ENCODE assay signal across 8 cellular contexts in genomic region chr17:42843358-42843934, GRCh38. TPM values are rescaled to one million over a fixed set of nuclear protein-coding genes. Genes with fewer than 3 reads are reported as not detected.
A peak's percentile ranks its signal among the peaks of the same experiment; 100 is the strongest.
DNase-seq lines count a peak whose midpoint lies in the region; ATAC-seq, FAIRE-seq and TF ChIP-seq lines count a peak whose summit lies in the region.

No MANE protein-coding gene starts in this region.

- peak; percentile 87 to 91 for TF ChIP-seq RAD21 in K562 (CRISPR knock-in tag; conservative IDR thresholded peaks at IDR 0.05 in 1 of 2, IDR thresholded peaks at IDR 0.05 in 1 of 2)

- WGBS in K562 (ENCODE audit: insufficient coverage, low coverage, missing lambda C conversion rate), result 39% methylated on average over 6 of the region's 6 CpGs
- 41 to 55% methylated on average over 6 of the region's 6 CpGs for whole genome bisulfite sequencing in testis, 2 donors

- in situ Hi-C loops in K562 (cut with MboI), result loop anchor here (5.0 kb wide), 1 partner anchor 94 kb away; no protein-coding TSS in a partner anchor

- H3K27ac ChIP-seq in K562 (ENCODE audit: extremely low read depth, low read depth, low read length), result no peak overlapping the region
- no peak overlapping the region for H3K27ac ChIP-seq in testis

- TF ChIP-seq CTCF in GM12874 (IDR thresholded peaks at IDR 0.05; ENCODE audit: insufficient read depth, low read depth, low read length) (peak; percentile 68), K562 (IDR thresholded peaks at IDR 0.05 in 2 of 3, conservative IDR thresholded peaks at IDR 0.05 in 1 of 3; ENCODE audit: insufficient read depth in 2 of 3, low read depth in 1 of 3, low read length in 3 of 3) (peak; percentile 79 to 96 (median 96)), testis (IDR thresholded peaks at IDR 0.05) (peak; percentile 83 to 89 (median 84))

- peak; percentile 75 for FAIRE-seq in K562 (lab: Jason Lieb, UNC)

- TF ChIP-seq POLR2A in K562 (conservative IDR thresholded peaks at IDR 0.05) (no peak), testis (IDR thresholded peaks at IDR 0.05) (no peak)

- 0 out of 2 replicates have a peak, but pooled peaks cover 2% of the 10 kb centered on the region for H4K20me1 ChIP-seq in K562 (replicated peaks; ENCODE audit: control insufficient read depth, insufficient read depth, low read length)

- intact Hi-C loops in K562 (cut with micrococcal nuclease) (loop anchor here (1.0 to 2.0 kb wide), 3 partner anchors 86 to 155 kb away; partner anchors contain the start of gene RPL27), testis (cut with DNase I; ENCODE audit: low total_unique reads) (loop anchor here (5.0 kb wide), 1 partner anchor 84 kb away; no protein-coding TSS in a partner anchor)

- H3K9me1 ChIP-seq in K562 (ENCODE audit: control insufficient read depth, insufficient read depth, low read length), result no peaks in the 10 kb centered on the region

- no peaks in the 10 kb centered on the region; the same call in 2 of the 3 replicates for H3K79me2 ChIP-seq in K562 (ENCODE audit: control insufficient read depth, insufficient read depth, low read length)

- TF ChIP-seq EP300 in K562 (IDR thresholded peaks at IDR 0.05; ENCODE audit: low read length), result no peak

- peaks cover 0 to 6% of the 10 kb centered on the region in 2 experiments; a peak in 2 of 5 replicates for H3K4me1 ChIP-seq in K562 (replicated peaks in 1 of 2; ENCODE audit: control insufficient read depth in 2 of 2, insufficient read depth in 2 of 2, low read length in 2 of 2)
- H3K4me1 ChIP-seq in testis, result no peaks in the 10 kb centered on the region

- H2AFZ ChIP-seq in K562 (ENCODE audit: low read depth, low read length), result no peak overlapping the region

- no TSS peak for BruUV-seq in K562 (replicated peaks; lab: Mats Ljungman, UMichigan)

- H3K27me3 ChIP-seq in K562 (ENCODE audit: control insufficient read depth in 2 of 2, insufficient read depth in 2 of 2, low read length in 2 of 2) (no peaks in the 10 kb centered on the region), testis (no peaks in the 10 kb centered on the region)

- peaks cover 68% of the 10 kb centered on the region for H3K36me3 ChIP-seq in K562 (ENCODE audit: control insufficient read depth, insufficient read depth, low read length)
- H3K36me3 ChIP-seq in testis (ENCODE audit: low read depth, missing control alignments), result no peaks in the 10 kb centered on the region

- CTCF ChIA-PET in K562 (lab: Yijun Ruan, JAX; ENCODE audit: low intra/inter-chr PET ratio), result interaction anchor here (1.1 to 4.7 kb wide), 6 partner anchors 86 to 521 kb away, joined by 3 to 37 read pairs (median 10); partner anchors contain the start of genes PTGES3L, RPL27 and RUNDC1

- no peak overlapping the region for H3K9ac ChIP-seq in K562 (ENCODE audit: insufficient read depth in 1 of 2, low read depth in 2 of 2, low read length in 2 of 2)

- POLR2A ChIA-PET in K562 (lab: Yijun Ruan, JAX), result interaction anchor here (0.5 to 1.9 kb wide), 6 partner anchors 9 to 255 kb away, joined by 3 to 10 read pairs (median 3); partner anchors contain the start of genes PLEKHH3 and PSME3

- no peak overlapping the region for H3K4me2 ChIP-seq in K562 (ENCODE audit: insufficient read depth, low read length)

- ATAC-seq in K562 (peak; percentile 83), GM19035 (IDR thresholded peaks at IDR 0.05; ENCODE audit: unreplicated experiment) (no peak), GM19328 (IDR thresholded peaks at IDR 0.05; ENCODE audit: unreplicated experiment) (no peak)

- DNase-seq in AG08396 (ENCODE audit: low spot score), result peak; percentile 82
- DNase-seq in NCI-H226, result peak; percentile 40
- DNase-seq in K562 (ENCODE audit: extremely low read depth in 1 of 4, low spot score in 3 of 4), result peak; percentile 61 to 70 (median 64)
- DNase-seq in iris pigment epithelial cell (ENCODE audit: low read depth), result peak; percentile 74
- DNase-seq in testis, result peak; percentile 40

- H3K9me3 ChIP-seq in K562 (replicated peaks; ENCODE audit: control insufficient read depth, insufficient read depth, low read depth, low read length) (no peaks in the 10 kb centered on the region), testis (no peaks in the 10 kb centered on the region)

- H3K4me3 ChIP-seq in K562, result no peak overlapping the region
- H3K4me3 ChIP-seq in testis, result no peak overlapping the region

RNA-seq across cellular contexts. Expression of gene AOC2, which starts 0.9 kb away (rescaled TPM):
- 6.7 and 16.0 TPM in 2 replicates for total RNA-seq in K562 (2011; cell fraction: chromatin; rRNA removed; ENCODE audit: low replicate concordance)
- total RNA-seq in K562 (2011; cell fraction: nucleolus; rRNA removed), result 9.3 and 11.5 TPM in 2 replicates
- 6.6 and 7.0 TPM in 2 replicates for total RNA-seq in K562 (2011; cell fraction: nucleoplasm; rRNA removed)
- 0.36 and 0.69 TPM in 2 replicates for total RNA-seq in K562 (2014; rRNA removed)
- total RNA-seq in K562 (2014; rRNA removed; fragmentation: Illumina TruSeq; extraction: Trizol), result 0.29 and 0.35 TPM in 2 replicates
- total RNA-seq in K562 (2015; rRNA removed; fragmentation: Illumina TruSeq; extraction: Trizol), result 0.49 and 0.58 TPM in 2 replicates
- total RNA-seq in K562 (2021), result 0.91 and 1.1 TPM in 2 replicates
- polyA plus RNA-seq in K562 (2011; rRNA removed), result 0.49 and 0.54 TPM in 2 replicates
- polyA plus RNA-seq in K562 (2011; cell fraction: cytosol; rRNA removed), result 0.52 and 0.79 TPM in 2 replicates
- polyA plus RNA-seq in K562 (2011; cell fraction: nucleus; rRNA removed), result 3.3 and 4.4 TPM in 2 replicates
- polyA plus RNA-seq in K562 (2012), result 0.38 and 0.72 TPM in 2 replicates
- polyA plus RNA-seq in K562 (2014; fragmentation: Illumina TruSeq; extraction: Trizol), result 0.37 and 0.51 TPM in 2 replicates
- under 1 TPM; 0.08 to 0.11 TPM for polyA plus RNA-seq in K562 (2014; fragmentation: Nextera tagmentation; extraction: Ambion mirVana)
- 0.88 TPM in 2 replicates for polyA plus RNA-seq in K562 (2014; rRNA removed)
- 0.69 and 0.95 TPM in 2 replicates for polyA minus RNA-seq in K562 (2011; rRNA and poly(A)+ RNA removed)
- polyA minus RNA-seq in K562 (2011; cell fraction: cytosol; rRNA and poly(A)+ RNA removed), result 0.48 TPM in 1 of 2 replicates, not detected in the other
- polyA minus RNA-seq in K562 (2011; cell fraction: nucleus; rRNA and poly(A)+ RNA removed), result 3.6 and 4.2 TPM in 2 replicates
- total RNA-seq in testis, result 10 to 100 TPM; 10.3 to 14.6 TPM
- 5.7 TPM for polyA plus RNA-seq in testis (ENCODE audit: insufficient read depth, low read depth, low replicate concordance)

RNA-seq across cellular contexts. Expression of gene AOC3, which starts 7.6 kb away (rescaled TPM):
- 2.1 and 2.8 TPM in 2 replicates for total RNA-seq in K562 (2011; cell fraction: chromatin; rRNA removed; ENCODE audit: low replicate concordance)
- total RNA-seq in K562 (2011; cell fraction: nucleolus; rRNA removed), result 1.2 and 1.6 TPM in 2 replicates
- 1.5 and 1.6 TPM in 2 replicates for total RNA-seq in K562 (2011; cell fraction: nucleoplasm; rRNA removed)
- 0.09 and 0.16 TPM in 2 replicates for total RNA-seq in K562 (2014; rRNA removed)
- total RNA-seq in K562 (2014; rRNA removed; fragmentation: Illumina TruSeq; extraction: Trizol), result 0.06 TPM in 1 of 2 replicates, not detected in the other
- 0.14 and 0.23 TPM in 2 replicates for total RNA-seq in K562 (2015; rRNA removed; fragmentation: Illumina TruSeq; extraction: Trizol)
- total RNA-seq in K562 (2021), result 0.42 and 0.47 TPM in 2 replicates
- polyA plus RNA-seq in K562 (2011; rRNA removed), result 0.22 and 0.55 TPM in 2 replicates
- 0.13 and 0.31 TPM in 2 replicates for polyA plus RNA-seq in K562 (2011; cell fraction: cytosol; rRNA removed)
- polyA plus RNA-seq in K562 (2011; cell fraction: nucleus; rRNA removed), result 2.5 and 2.9 TPM in 2 replicates
- polyA plus RNA-seq in K562 (2012), result 0.17 and 0.69 TPM in 2 replicates
- polyA plus RNA-seq in K562 (2014; fragmentation: Illumina TruSeq; extraction: Trizol), result 0.25 and 0.27 TPM in 2 replicates
- polyA plus RNA-seq in K562 (2014; fragmentation: Nextera tagmentation; extraction: Ambion mirVana), result not detected
- polyA plus RNA-seq in K562 (2014; rRNA removed), result 0.23 and 0.32 TPM in 2 replicates
- 0.07 and 0.30 TPM in 2 replicates for polyA minus RNA-seq in K562 (2011; rRNA and poly(A)+ RNA removed)
- not detected in 2 replicates for polyA minus RNA-seq in K562 (2011; cell fraction: cytosol; rRNA and poly(A)+ RNA removed)
- 0.44 and 0.54 TPM in 2 replicates for polyA minus RNA-seq in K562 (2011; cell fraction: nucleus; rRNA and poly(A)+ RNA removed)
- 10 to 100 TPM; 14.3 to 14.8 TPM for total RNA-seq in testis
- 46.4 TPM for polyA plus RNA-seq in testis (ENCODE audit: insufficient read depth, low read depth, low replicate concordance)

RNA-seq across cellular contexts. Expression of gene PSME3, which starts 10.2 kb away (rescaled TPM):
- total RNA-seq in K562 (2011; cell fraction: chromatin; rRNA removed; ENCODE audit: low replicate concordance), result 68.2 and 105 TPM in 2 replicates
- 64.3 and 78.7 TPM in 2 replicates for total RNA-seq in K562 (2011; cell fraction: nucleolus; rRNA removed)
- 82.3 and 119 TPM in 2 replicates for total RNA-seq in K562 (2011; cell fraction: nucleoplasm; rRNA removed)
- total RNA-seq in K562 (2014; rRNA removed) (141 and 143 TPM in 2 replicates), K562 (2014; rRNA removed; fragmentation: Illumina TruSeq; extraction: Trizol) (137 and 145 TPM in 2 replicates), K562 (2015; rRNA removed; fragmentation: Illumina TruSeq; extraction: Trizol) (128 and 131 TPM in 2 replicates), K562 (2021) (228 and 239 TPM in 2 replicates), testis (10 to 100 TPM; 79.7 to 92.1 TPM)
- polyA plus RNA-seq in K562 (2011; rRNA removed) (86.5 and 167 TPM in 2 replicates), K562 (2014; fragmentation: Illumina TruSeq; extraction: Trizol) (272 and 275 TPM in 2 replicates), K562 (2014; fragmentation: Nextera tagmentation; extraction: Ambion mirVana) (10 to 100 TPM; 31.2 to 43.2 TPM), K562 (2014; rRNA removed) (177 and 180 TPM in 2 replicates), testis (ENCODE audit: insufficient read depth, low read depth, low replicate concordance) (135 TPM)
- 83.3 and 119 TPM in 2 replicates for polyA plus RNA-seq in K562 (2011; cell fraction: cytosol; rRNA removed)
- 44.6 and 64.5 TPM in 2 replicates for polyA plus RNA-seq in K562 (2011; cell fraction: nucleus; rRNA removed)
- 103 and 158 TPM in 2 replicates for polyA plus RNA-seq in K562 (2012)
- 71.7 and 138 TPM in 2 replicates for polyA minus RNA-seq in K562 (2011; rRNA and poly(A)+ RNA removed)
- polyA minus RNA-seq in K562 (2011; cell fraction: cytosol; rRNA and poly(A)+ RNA removed), result 27.7 and 69.4 TPM in 2 replicates
- polyA minus RNA-seq in K562 (2011; cell fraction: nucleus; rRNA and poly(A)+ RNA removed), result 27.6 and 29.9 TPM in 2 replicates

RNA-seq across cellular contexts. Expression of gene BECN1, which starts 19.4 kb away (rescaled TPM):
- 121 and 124 TPM in 2 replicates for total RNA-seq in K562 (2011; cell fraction: chromatin; rRNA removed; ENCODE audit: low replicate concordance)
- 64.5 and 68.4 TPM in 2 replicates for total RNA-seq in K562 (2011; cell fraction: nucleolus; rRNA removed)
- 66.9 and 85.1 TPM in 2 replicates for total RNA-seq in K562 (2011; cell fraction: nucleoplasm; rRNA removed)
- total RNA-seq in K562 (2014; rRNA removed) (81.1 and 81.7 TPM in 2 replicates), K562 (2014; rRNA removed; fragmentation: Illumina TruSeq; extraction: Trizol) (49.6 and 58.6 TPM in 2 replicates), K562 (2015; rRNA removed; fragmentation: Illumina TruSeq; extraction: Trizol) (48.1 and 52.7 TPM in 2 replicates), K562 (2021) (52.3 and 57.3 TPM in 2 replicates), testis (100 to 1,000 TPM; 100 to 111 TPM)
- polyA plus RNA-seq in K562 (2011; rRNA removed) (34.1 and 55.9 TPM in 2 replicates), K562 (2014; fragmentation: Illumina TruSeq; extraction: Trizol) (57.8 and 68.1 TPM in 2 replicates), K562 (2014; fragmentation: Nextera tagmentation; extraction: Ambion mirVana) (10 to 100 TPM; 26.0 to 28.6 TPM), K562 (2014; rRNA removed) (64.7 and 71.5 TPM in 2 replicates), testis (ENCODE audit: insufficient read depth, low read depth, low replicate concordance) (74.2 TPM)
- 24.3 and 49.2 TPM in 2 replicates for polyA plus RNA-seq in K562 (2011; cell fraction: cytosol; rRNA removed)
- 77.8 and 107 TPM in 2 replicates for polyA plus RNA-seq in K562 (2011; cell fraction: nucleus; rRNA removed)
- polyA plus RNA-seq in K562 (2012), result 37.5 and 43.1 TPM in 2 replicates
- 41.0 and 65.0 TPM in 2 replicates for polyA minus RNA-seq in K562 (2011; rRNA and poly(A)+ RNA removed)
- polyA minus RNA-seq in K562 (2011; cell fraction: cytosol; rRNA and poly(A)+ RNA removed), result 19.1 and 28.2 TPM in 2 replicates
- 44.0 and 47.8 TPM in 2 replicates for polyA minus RNA-seq in K562 (2011; cell fraction: nucleus; rRNA and poly(A)+ RNA removed)

RNA-seq across cellular contexts. Expression of gene CNTD1, which starts 44.8 kb away (rescaled TPM):
- total RNA-seq in K562 (2011; cell fraction: chromatin; rRNA removed; ENCODE audit: low replicate concordance), result 0.30 and 0.32 TPM in 2 replicates
- total RNA-seq in K562 (2011; cell fraction: nucleolus; rRNA removed), result not detected in 2 replicates
- not detected in 2 replicates for total RNA-seq in K562 (2011; cell fraction: nucleoplasm; rRNA removed)
- total RNA-seq in K562 (2014; rRNA removed) (0.20 and 0.54 TPM in 2 replicates), K562 (2014; rRNA removed; fragmentation: Illumina TruSeq; extraction: Trizol) (0.22 and 0.57 TPM in 2 replicates), K562 (2015; rRNA removed; fragmentation: Illumina TruSeq; extraction: Trizol) (0.23 TPM in 1 of 2 replicates, not detected in the other), K562 (2021) (0.20 TPM in 1 of 2 replicates, not detected in the other), testis (10 to 100 TPM; 21.2 to 49.1 TPM)
- polyA plus RNA-seq in K562 (2011; rRNA removed) (0.22 and 0.59 TPM in 2 replicates), K562 (2014; fragmentation: Illumina TruSeq; extraction: Trizol) (0.27 and 0.48 TPM in 2 replicates), K562 (2014; fragmentation: Nextera tagmentation; extraction: Ambion mirVana) (under 1 TPM; 0.74 to 0.86 TPM), K562 (2014; rRNA removed) (0.07 and 0.12 TPM in 2 replicates), testis (ENCODE audit: insufficient read depth, low read depth, low replicate concordance) (114 TPM)
- polyA plus RNA-seq in K562 (2011; cell fraction: cytosol; rRNA removed), result 0.04 and 0.15 TPM in 2 replicates
- not detected in 2 replicates for polyA plus RNA-seq in K562 (2011; cell fraction: nucleus; rRNA removed)
- 0.70 and 1.0 TPM in 2 replicates for polyA plus RNA-seq in K562 (2012)
- 0.32 TPM in 1 of 2 replicates, not detected in the other for polyA minus RNA-seq in K562 (2011; rRNA and poly(A)+ RNA removed)
- polyA minus RNA-seq in K562 (2011; cell fraction: cytosol; rRNA and poly(A)+ RNA removed), result not detected in 2 replicates
- not detected in 2 replicates for polyA minus RNA-seq in K562 (2011; cell fraction: nucleus; rRNA and poly(A)+ RNA removed)

Comparison
In these comparisons a context has a peak if more than half of its experiments do, and no peak if none do; other contexts are left out.
1. RNA of gene AOC3, which starts 7.6 kb away (total RNA-seq): 14.3 to 14.8 TPM in testis; 0.06 to 2.8 TPM in K562; every median in the first group is over 4 times any median in the second.
2. Peak in every context shown above with its lines, with median percentiles within 50 percentile points of each other: DNase-seq and CTCF ChIP-seq.